Comparison of ENCODE assay signal across 12 cellular contexts in genomic region chr11:19980957-19981669, GRCh38.
DNase-seq lines count a peak whose midpoint lies in the region; ATAC-seq and TF ChIP-seq lines count a peak whose summit lies in the region.
"Had no signal": no experiment of that assay in that cellular context is flagged by ENCODE, and none has a peak within 500 bp of the region (broad histone marks: within the 10 kb centered on the region; RNA-seq: fewer than 3 reads in every experiment).

No MANE protein-coding gene starts in this region.

- no peak overlapping the region for H2BK120ac ChIP-seq in neuronal stem cell (ENCODE audit: low read depth, low read length)

- no CpG with 5 or more reads among the region's 8 CpGs for WGBS in neuronal stem cell (ENCODE audit: extremely low coverage in 2 of 2, insufficient read length in 2 of 2, insufficient replicate concordance in 1 of 2), 2 donors

- H3K4me1 ChIP-seq in PC-3 (ENCODE audit: insufficient read depth, low read length) (peaks cover 25% of the 10 kb centered on the region), neural progenitor cell (peaks cover 10% of the 10 kb centered on the region), neuronal stem cell (ENCODE audit: control insufficient read depth in 2 of 2, insufficient read depth in 1 of 2, low read depth in 1 of 2, low read length in 2 of 2) (peaks cover 0 to 6% of the 10 kb centered on the region in 2 donors)

- POLR2A ChIA-PET in PC-3 (lab: Charles Lee; ENCODE audit: unreplicated experiment), result no interaction called here

- peaks cover 12% of the 10 kb centered on the region for H3K4me1 Mint-ChIP-seq in neural progenitor cell
- H3K4me1 Mint-ChIP-seq in activated naive CD8-positive, alpha-beta T cell treated with anti-CD3 and anti-CD28 coated beads, Interleukin-2, amount 50 U/mL, for 24 hours, result peaks cover 14% of the 10 kb centered on the region

- H2AK5ac ChIP-seq in neuronal stem cell (ENCODE audit: low read depth, low read length), result no peak overlapping the region

- H3F3A ChIP-seq in PC-3 (ENCODE audit: low read length, unreplicated experiment), result no peaks in the 10 kb centered on the region
- peaks cover 6% of the 10 kb centered on the region for H3F3A ChIP-seq in neural progenitor cell (ENCODE audit: low read depth)

- no peak overlapping the region for H3K14ac ChIP-seq in neuronal stem cell (ENCODE audit: low read length)

- H2AFZ ChIP-seq in PC-3 (ENCODE audit: low read length), result no peak overlapping the region
- no peak overlapping the region for H2AFZ ChIP-seq in neural progenitor cell (replicated peaks)
- no peak overlapping the region for H2AFZ ChIP-seq in neuronal stem cell (ENCODE audit: low read length)

- no peak overlapping the region for H3K18ac ChIP-seq in neuronal stem cell (ENCODE audit: low read length)

- H3K27me3 ChIP-seq in PC-3 (ENCODE audit: low read length), result no peaks in the 10 kb centered on the region
- H3K27me3 ChIP-seq in neural progenitor cell, result no peaks in the 10 kb centered on the region
- no peaks in the 10 kb centered on the region for H3K27me3 ChIP-seq in neuronal stem cell (ENCODE audit: control insufficient read depth in 3 of 3, insufficient read depth in 3 of 3, low read depth in 1 of 3, low read length in 3 of 3)

- H2BK15ac ChIP-seq in neuronal stem cell (ENCODE audit: low read length), result no peak overlapping the region

- no peak overlapping the region for H3K4me3 ChIP-seq in PC-3 (ENCODE audit: low read length)
- no peak overlapping the region for H3K4me3 ChIP-seq in neural progenitor cell
- no peak overlapping the region for H3K4me3 ChIP-seq in neuronal stem cell (ENCODE audit: low read length in 2 of 2)

- H2BK12ac ChIP-seq in neuronal stem cell (ENCODE audit: low read length), result no peak overlapping the region

- intact Hi-C loops in PC-3 (cut with micrococcal nuclease), result no loop called here

- H3K36me3 ChIP-seq in PC-3 (ENCODE audit: low read depth, low read length) (no peaks in the 10 kb centered on the region), neural progenitor cell (no peaks in the 10 kb centered on the region), neuronal stem cell (replicated peaks in 1 of 2; ENCODE audit: control insufficient read depth in 2 of 2, insufficient read depth in 2 of 2, low read length in 2 of 2) (peaks cover 0 to 3% of the 10 kb centered on the region in 2 donors)

- H3K27ac ChIP-seq in PC-3 (ENCODE audit: low read length) (no peak overlapping the region; the same call in 1 of the 2 replicates), neural progenitor cell (no peak overlapping the region), neuronal stem cell (replicated peaks; ENCODE audit: low read length) (no peak overlapping the region)

- BruUV-seq in PC-3 (replicated peaks; lab: Mats Ljungman, UMichigan), result no TSS peak

- H3K9me3 ChIP-seq in PC-3 (ENCODE audit: low read length), result no peaks in the 10 kb centered on the region
- no peaks in the 10 kb centered on the region for H3K9me3 ChIP-seq in neural progenitor cell (ENCODE audit: low read depth)
- H3K9me3 ChIP-seq in neuronal stem cell (replicated peaks in 1 of 2; ENCODE audit: control insufficient read depth in 2 of 2, insufficient read depth in 1 of 2, low read depth in 1 of 2, low read length in 2 of 2), result no peaks in the 10 kb centered on the region

- peak; percentile 15; the same call in 1 of the 2 replicates for ATAC-seq in PC-3
- ATAC-seq in activated naive CD8-positive, alpha-beta T cell treated with anti-CD3 and anti-CD28 coated beads, Interleukin-2, amount 50 U/mL, for 24 hours, result no peak

- H3K27me3 Mint-ChIP-seq in neural progenitor cell (ENCODE audit: insufficient read depth, low read depth), result no peaks in the 10 kb centered on the region
- H3K27me3 Mint-ChIP-seq in activated naive CD8-positive, alpha-beta T cell treated with anti-CD3 and anti-CD28 coated beads, Interleukin-2, amount 50 U/mL, for 24 hours, result peaks cover 21% of the 10 kb centered on the region

- H3K23ac ChIP-seq in neuronal stem cell (ENCODE audit: low read depth, low read length, poor library complexity), result no peak overlapping the region

- H3K4ac ChIP-seq in neuronal stem cell (ENCODE audit: low read length), result no peak overlapping the region

- no peak overlapping the region for H2BK5ac ChIP-seq in neuronal stem cell (ENCODE audit: low read length)

- H4K8ac ChIP-seq in neuronal stem cell (ENCODE audit: low read depth, low read length), result no peak overlapping the region

- H3K9ac ChIP-seq in PC-3 (ENCODE audit: low read length) (no peak overlapping the region), neural progenitor cell (no peak overlapping the region), neuronal stem cell (ENCODE audit: low read depth, low read length, poor library complexity) (no peak overlapping the region)

- no peaks in the 10 kb centered on the region for H4K20me1 ChIP-seq in PC-3 (ENCODE audit: low read length)
- no peaks in the 10 kb centered on the region for H4K20me1 ChIP-seq in neural progenitor cell (ENCODE audit: low read depth)

- CTCF ChIA-PET in PC-3 (lab: Charles Lee), result no interaction called here

- no peaks in the 10 kb centered on the region for H3K79me2 ChIP-seq in PC-3 (ENCODE audit: low read length)
- no peaks in the 10 kb centered on the region for H3K79me2 ChIP-seq in neural progenitor cell (ENCODE audit: low read depth)

- H3K4me2 ChIP-seq in PC-3 (ENCODE audit: low read length) (no peak overlapping the region), neural progenitor cell (no peak overlapping the region), neuronal stem cell (ENCODE audit: insufficient read depth, low read length, poor library complexity, severe bottlenecking) (no peak overlapping the region)

- peaks cover 8% of the 10 kb centered on the region for H3K36me3 Mint-ChIP-seq in neural progenitor cell
- H3K36me3 Mint-ChIP-seq in activated naive CD8-positive, alpha-beta T cell treated with anti-CD3 and anti-CD28 coated beads, Interleukin-2, amount 50 U/mL, for 24 hours (ENCODE audit: low read depth), result no peaks in the 10 kb centered on the region
- H3K36me3 Mint-ChIP-seq: naive B cell had no signal

- H3K9me3 Mint-ChIP-seq in neural progenitor cell, result no peaks in the 10 kb centered on the region
- H3K9me3 Mint-ChIP-seq in activated naive CD8-positive, alpha-beta T cell treated with anti-CD3 and anti-CD28 coated beads, Interleukin-2, amount 50 U/mL, for 24 hours, result no peaks in the 10 kb centered on the region
- H3K9me3 Mint-ChIP-seq: activated T-helper 1 cell treated with anti-CD3 and anti-CD28 coated beads, Interleukin-12 subunit alpha, Interleukin-12 subunit beta, Interleukin-2, Interleukin-4 antibody, amounts not matched to agents 30 ng/mL and 10 ng/mL and 1 ng/mL, durations not matched to agents 14 hours and 24 hours and 36 hours; naive B cell had no signal

- DNase-seq in AG09319 (ENCODE audit: extremely low read depth, low read depth), result peak; percentile 35
- no peak for DNase-seq in PC-3
- peak; percentile 60 for DNase-seq in fibroblast of the conjunctiva (ENCODE audit: low read depth)
- no peak for DNase-seq in neural progenitor cell (ENCODE audit: low spot score)
- DNase-seq in amniotic stem cell (lab: John Stamatoyannopoulos, UW), result no peak
- no peak for DNase-seq in neuronal stem cell (ENCODE audit: low spot score)
- DNase-seq in activated naive CD8-positive, alpha-beta T cell treated with anti-CD3 and anti-CD28 coated beads, Interleukin-2, amount 50 U/mL, for 24 hours, result no peak
- DNase-seq in C1 segment of cervical spinal cord (lab: John Stamatoyannopoulos, UW), result no peak
- DNase-seq: naive B cell, NCI-H2171, T-helper 2 cell had no signal

- no peaks in the 10 kb centered on the region for H3K9me2 ChIP-seq in PC-3 (replicated peaks; ENCODE audit: low read length)

- H3K79me1 ChIP-seq in neuronal stem cell (ENCODE audit: low read depth, low read length), result no peaks in the 10 kb centered on the region

- H4K91ac ChIP-seq in neuronal stem cell (ENCODE audit: low read depth, low read length, poor library complexity), result no peak overlapping the region

- TF ChIP-seq CTCF in AG09319 (IDR thresholded peaks at IDR 0.05; ENCODE audit: low read depth, low read length) (no peak), PC-3 (conservative IDR thresholded peaks at IDR 0.05; ENCODE audit: low read depth, low read length) (no peak), neural progenitor cell (IDR thresholded peaks at IDR 0.05) (no peak)

- H3K27ac Mint-ChIP-seq in neural progenitor cell, result peak overlapping the region; percentile 48
- no peak overlapping the region for H3K27ac Mint-ChIP-seq in activated naive CD8-positive, alpha-beta T cell treated with anti-CD3 and anti-CD28 coated beads, Interleukin-2, amount 50 U/mL, for 24 hours
- H3K27ac Mint-ChIP-seq: activated T-helper 1 cell treated with anti-CD3 and anti-CD28 coated beads, Interleukin-12 subunit alpha, Interleukin-12 subunit beta, Interleukin-2, Interleukin-4 antibody, amounts not matched to agents 30 ng/mL and 10 ng/mL and 1 ng/mL, durations not matched to agents 14 hours and 24 hours and 36 hours had no signal

- H3K4me3 Mint-ChIP-seq in neural progenitor cell, result no peak overlapping the region
- H3K4me3 Mint-ChIP-seq in activated naive CD8-positive, alpha-beta T cell treated with anti-CD3 and anti-CD28 coated beads, Interleukin-2, amount 50 U/mL, for 24 hours, result no peak overlapping the region
- H3K4me3 Mint-ChIP-seq: activated T-helper 1 cell treated with anti-CD3 and anti-CD28 coated beads, Interleukin-12 subunit alpha, Interleukin-12 subunit beta, Interleukin-2, Interleukin-4 antibody, amounts not matched to agents 30 ng/mL and 10 ng/mL and 1 ng/mL, durations not matched to agents 14 hours and 24 hours and 36 hours; naive B cell had no signal

Comparison
In these comparisons a context has a peak if more than half of its experiments do, and no peak if none do; other contexts are left out.
1. DNase-seq: peak in AG09319 (single experiment) and fibroblast of the conjunctiva (single experiment); none in PC-3 (single experiment), neural progenitor cell (single experiment), amniotic stem cell (single experiment), neuronal stem cell (single experiment), activated naive CD8-positive, alpha-beta T cell treated with anti-CD3 and anti-CD28 coated beads, Interleukin-2, amount 50 U/mL, for 24 hours (single experiment) and C1 segment of cervical spinal cord (0 of 14).